ENCODE assay signal across 21 cellular contexts in the genomic region with DNA sequence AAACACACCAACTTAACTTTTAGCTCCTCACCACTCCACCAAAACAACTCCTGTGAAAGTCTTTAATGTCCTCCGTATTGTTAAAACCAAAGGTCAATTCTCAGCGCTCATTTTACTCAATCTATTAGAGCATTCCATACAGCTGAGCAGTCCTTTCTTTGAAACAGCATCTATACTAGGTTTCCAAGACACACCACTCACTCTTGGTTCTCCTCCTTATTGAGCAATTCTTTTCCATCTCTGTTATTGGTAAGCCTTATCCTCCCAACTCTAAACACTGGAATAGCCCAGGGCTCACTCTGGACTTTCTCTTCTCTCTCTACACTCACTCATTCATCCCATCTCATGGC. TPM values are rescaled to one million over a fixed set of nuclear protein-coding genes. Genes with fewer than 3 reads are reported as not detected.
A peak's percentile ranks its signal among the peaks of the same experiment; 100 is the strongest.
DNase-seq lines count a peak whose midpoint lies in the region; ATAC-seq, FAIRE-seq and TF ChIP-seq lines count a peak whose summit lies in the region.
"Had no signal": no experiment of that assay in that cellular context is flagged by ENCODE, and none has a peak within 500 bp of the region (broad histone marks: within the 10 kb centered on the region; RNA-seq: fewer than 3 reads in every experiment).

No MANE protein-coding gene starts in this region.

- no peak overlapping the region for H3K27ac ChIP-seq in left lung
- H3K27ac ChIP-seq: gastroesophageal sphincter, prostate gland had no signal

- no peak for TF ChIP-seq CTCF in AG10803 (conservative IDR thresholded peaks at IDR 0.05; ENCODE audit: low read length)
- no peak for TF ChIP-seq CTCF in bronchial epithelial cell (IDR thresholded peaks at IDR 0.05; ENCODE audit: insufficient read depth, low read length, severe bottlenecking)
- TF ChIP-seq CTCF in left lung (IDR thresholded peaks at IDR 0.05): no peak

- FAIRE-seq in bronchial epithelial cell (lab: Jason Lieb, UNC): no peak
- FAIRE-seq: kidney had no signal

- DNase-seq in AG10803 (ENCODE audit: low read depth) (peak; percentile 86), M059J (ENCODE audit: low read depth) (peak; percentile 90), bronchial epithelial cell (ENCODE audit: low read depth) (peak; percentile 45), left lung (no peak), RKO (ENCODE audit: low spot score) (no peak)
- no peak for DNase-seq in stimulated activated CD4-positive, alpha-beta T cell treated with anti-CD3 and anti-CD28 coated beads, Interleukin-4, amount 100 ng/mL, for 1 hour
- DNase-seq in activated CD4-positive, CD25-positive, alpha-beta regulatory T cell (lab: John Stamatoyannopoulos, UW): no peak
- DNase-seq: activated B cell treated with CpG ODN at 0.5 μM for 24 hours; activated CD8-positive, alpha-beta memory T cell treated with anti-CD3 and anti-CD28 coated beads, Interleukin-2, amount 50 U/mL, for 4 hours; CD4-positive, alpha-beta T cell; cortex of kidney; Karpas-422; kidney; NCI-H1930; NCI-H748 treated with DMSO at 0.1 percent for 48 hours; stimulated activated CD4-positive, alpha-beta T cell treated with anti-CD3 and anti-CD28 coated beads, Interleukin-4, amount 100 ng/mL, for 4 hours; stimulated activated naive CD4-positive, alpha-beta T cell had no signal

- intact Hi-C loops in left lung (cut with DNase I): no loop called here

- H3K36me3 ChIP-seq in bronchial epithelial cell (ENCODE audit: control insufficient read depth, insufficient read depth, low read length) (no peaks in the 10 kb centered on the region), left lung (no peaks in the 10 kb centered on the region)
- H3K36me3 ChIP-seq: gastroesophageal sphincter, prostate gland had no signal

- H3K9me3 ChIP-seq in left lung: no peaks in the 10 kb centered on the region
- H3K9me3 ChIP-seq: gastroesophageal sphincter, prostate gland, SJSA1 had no signal

- H3K4me3 ChIP-seq in AG10803 (ENCODE audit: low read length) (no peak overlapping the region), bronchial epithelial cell (ENCODE audit: low read depth, low read length) (no peak overlapping the region), left lung (no peak overlapping the region)
- H3K4me3 ChIP-seq: gastroesophageal sphincter, prostate gland, SJSA1 had no signal

- H3K4me1 ChIP-seq in left lung: peaks cover 0 to 6% of the 10 kb centered on the region in 2 donors
- H3K4me1 ChIP-seq: gastroesophageal sphincter, prostate gland had no signal

- ATAC-seq in left lung: peak; percentile 19
- no peak for ATAC-seq in HG03521 (IDR thresholded peaks at IDR 0.05; ENCODE audit: unreplicated experiment)
- ATAC-seq: gastroesophageal sphincter had no signal

- H3K27me3 ChIP-seq in bronchial epithelial cell (ENCODE audit: control insufficient read depth, insufficient read depth, low read length) (no peaks in the 10 kb centered on the region), left lung (no peaks in the 10 kb centered on the region)
- H3K27me3 ChIP-seq: gastroesophageal sphincter, SJSA1 had no signal

RNA-seq across cellular contexts. Expression of a gene that starts 34.9 kb away (rescaled TPM):
- total RNA-seq in M059J (2014; rRNA removed; shearing (Covaris generic)): 102 and 109 TPM in 2 replicates
- 41.6 and 50.0 TPM in 2 replicates for total RNA-seq in bronchial epithelial cell
- 10 to 100 TPM; 41.5 to 43.8 TPM for total RNA-seq in left lung

Comparison
In these comparisons a context has a peak if more than half of its experiments do, and no peak if none do; other contexts are left out.
1. DNase-seq: peak in AG10803 (single experiment), M059J (single experiment) and bronchial epithelial cell (single experiment); none in left lung (0 of 2), stimulated activated CD4-positive, alpha-beta T cell treated with anti-CD3 and anti-CD28 coated beads, Interleukin-4, amount 100 ng/mL, for 1 hour (single experiment), RKO (single experiment) and activated CD4-positive, CD25-positive, alpha-beta regulatory T cell (0 of 4).